8 cellular contexts compared by ENCODE assay signal in genomic region chr20:35284267-35284991, GRCh38. TPM values are rescaled to one million over a fixed set of nuclear protein-coding genes. Genes with fewer than 3 reads are reported as not detected.
DNase-seq lines count a peak whose midpoint lies in the region; ATAC-seq and TF ChIP-seq lines count a peak whose summit lies in the region.

Gene EIF6 (minus strand): TSS chr20:35284772. CDS start chr20:35284487, 285 bp downstream.

- TF ChIP-seq POLR2A in HCT116 (IDR thresholded peaks at IDR 0.05; ENCODE audit: borderline replicate concordance, extremely low read depth, insufficient read depth, insufficient read length), result peak; percentile 57
- peak in 1 of 2 donors; percentile 44 for TF ChIP-seq POLR2A in heart left ventricle (IDR thresholded peaks at IDR 0.05)
- peak; percentile 73 for TF ChIP-seq POLR2A in transverse colon (IDR thresholded peaks at IDR 0.05)

- H3K27ac ChIP-seq in HCT116 (ENCODE audit: low read depth, low read length), result peak within 1 kb of the TSS; percentile 88
- H3K27ac ChIP-seq in heart left ventricle, result peak within 1 kb of the TSS; percentile 24 to 86 (median 74)
- peak within 1 kb of the TSS; percentile 87 to 90 (median 89) for H3K27ac ChIP-seq in transverse colon

- TF ChIP-seq RAD21 in HCT116 (IDR thresholded peaks at IDR 0.05; ENCODE audit: low read depth), result no peak

- RAD21 ChIA-PET in HCT116 (lab: Charles Lee; ENCODE audit: low non-redundant PET in 1 of 2, low total read pairs in 2 of 2, uncharacterized antibody in 2 of 2, unreplicated experiment in 2 of 2), result interaction anchor here (0.6 to 0.9 kb wide), 4 partner anchors 11 to 170 kb away, joined by 3 to 4 read pairs (median 3); no protein-coding TSS in a partner anchor

- H4K20me1 ChIP-seq in HCT116 (ENCODE audit: insufficient read depth), result no peaks in the 10 kb centered on the region

- H3K79me2 ChIP-seq in HCT116 (ENCODE audit: insufficient read depth, low read length), result peaks cover 51% of the 10 kb centered on the region

- DNase-seq in ELR (ENCODE audit: low read depth) (peak; percentile 95), HCT116 (ENCODE audit: low read depth, low spot score) (peak; percentile 79), NCI-H1105 (lab: John Stamatoyannopoulos, UW) (peak; percentile 91), SW480 (ENCODE audit: low spot score) (peak; percentile 97), adipocyte (ENCODE audit: low read depth) (peak; percentile 92), heart left ventricle (peak; percentile 79 to 90 (median 86)), pons (ENCODE audit: low spot score) (peak; percentile 66), transverse colon (peak; percentile 89)

- H3K9ac ChIP-seq in HCT116 (ENCODE audit: low read length) (peak within 1 kb of the TSS; percentile 98), adipocyte (ENCODE audit: low read length) (peak within 1 kb of the TSS; percentile 97)

- H3K4me1 ChIP-seq in HCT116 (ENCODE audit: control insufficient read depth in 1 of 2, insufficient read depth in 2 of 2, low read length in 2 of 2) (peaks cover 8 to 28% of the 10 kb centered on the region in 2 experiments; a peak in 3 of 4 replicates), adipocyte (ENCODE audit: control insufficient read depth, insufficient read depth, low read length) (peaks cover 15% of the 10 kb centered on the region), heart left ventricle (peaks cover 5 to 24% (median 13%) of the 10 kb centered on the region in 12 donors), transverse colon (peaks cover 10 to 32% (median 21%) of the 10 kb centered on the region in 4 donors)

- TF ChIP-seq EP300 in transverse colon (IDR thresholded peaks at IDR 0.05; ENCODE audit: low read depth), result no peak

- H2AFZ ChIP-seq in HCT116 (ENCODE audit: low read depth, low read length, poor library complexity, severe bottlenecking), result peak within 1 kb of the TSS; percentile 40

- H3K27me3 ChIP-seq in HCT116 (ENCODE audit: insufficient read depth, low read length) (no peaks in the 10 kb centered on the region), adipocyte (replicated peaks; ENCODE audit: control insufficient read depth, insufficient read depth, low read length) (peaks cover 5% of the 10 kb centered on the region), heart left ventricle (no peaks in the 10 kb centered on the region), transverse colon (no peaks in the 10 kb centered on the region)

- no TSS peak for BruUV-seq in HCT116 (replicated peaks; lab: Mats Ljungman, UMichigan)

- no peaks in the 10 kb centered on the region for H3K9me2 ChIP-seq in HCT116 (ENCODE audit: insufficient read depth)

- H3K36me3 ChIP-seq in HCT116 (ENCODE audit: control insufficient read depth in 1 of 2, insufficient read depth in 2 of 2, low read length in 2 of 2), result peaks cover 13 to 28% of the 10 kb centered on the region in 2 experiments
- peaks cover 14% of the 10 kb centered on the region for H3K36me3 ChIP-seq in adipocyte (ENCODE audit: control insufficient read depth, insufficient read depth, low read length, severe bottlenecking)
- peaks cover 0 to 35% (median 16%) of the 10 kb centered on the region in 9 donors for H3K36me3 ChIP-seq in heart left ventricle
- peaks cover 0 to 11% (median 0%) of the 10 kb centered on the region in 4 donors for H3K36me3 ChIP-seq in transverse colon

- POLR2A ChIA-PET in HCT116 (lab: Charles Lee), result interaction anchor here (0.9 to 1.7 kb wide), 2 partner anchors 11 to 21 kb away, joined by 3 to 7 read pairs; no protein-coding TSS in a partner anchor

- peak; percentile 90 for ATAC-seq in HCT116
- peak; percentile 85 to 93 (median 92) for ATAC-seq in heart left ventricle

- H3K4me2 ChIP-seq in HCT116 (ENCODE audit: low read length), result peak within 1 kb of the TSS; percentile 84

- CTCF ChIA-PET in HCT116 (lab: Charles Lee), result interaction anchor here (1.0 to 1.8 kb wide), 6 partner anchors 18 to 412 kb away, joined by 3 to 8 read pairs (median 4); partner anchors contain the start of gene GGT7

- TF ChIP-seq CTCF in HCT116 (IDR thresholded peaks at IDR 0.05 in 2 of 3, conservative IDR thresholded peaks at IDR 0.05 in 1 of 3; ENCODE audit: borderline replicate concordance in 1 of 3, insufficient read depth in 1 of 3, low read depth in 2 of 3, low read length in 2 of 3), result no peak
- no peak for TF ChIP-seq CTCF in heart left ventricle (IDR thresholded peaks at IDR 0.05)
- no peak for TF ChIP-seq CTCF in transverse colon (IDR thresholded peaks at IDR 0.05)

- H3K9me3 ChIP-seq in HCT116 (ENCODE audit: control insufficient read depth in 1 of 2, insufficient read depth in 1 of 2, low read depth in 1 of 2, low read length in 2 of 2) (no peaks in the 10 kb centered on the region), adipocyte (ENCODE audit: control insufficient read depth, low read length) (no peaks in the 10 kb centered on the region), heart left ventricle (no peaks in the 10 kb centered on the region), transverse colon (no peaks in the 10 kb centered on the region)

- H3K4me3 ChIP-seq in HCT116 (replicated peaks in 1 of 2; ENCODE audit: low read depth in 1 of 2, low read length in 2 of 2), result peak within 1 kb of the TSS; percentile 96 to 100
- H3K4me3 ChIP-seq in adipocyte (ENCODE audit: low read length), result peak within 1 kb of the TSS; percentile 96
- peak within 1 kb of the TSS; percentile 63 to 99 (median 86) for H3K4me3 ChIP-seq in heart left ventricle
- H3K4me3 ChIP-seq in transverse colon, result peak within 1 kb of the TSS; percentile 74 to 95 (median 85)

- in situ Hi-C loops in transverse colon (cut with MboI; ENCODE audit: low pct_ligation_motif_present in 1 of 4, low pct_unique_long_range_greater_than_20kb in 1 of 4, low sequenced_read_pairs in 3 of 4), result no loop called here

- 1% methylated on average over 35 to 61 of the region's 61 CpGs for WGBS in heart left ventricle, 4 donors
- WGBS in transverse colon (ENCODE audit: low coverage in 1 of 2), 2 donors, result 0% methylated on average over 3 to 59 of the region's 61 CpGs

- intact Hi-C loops in HCT116 (cut with micrococcal nuclease) (no loop called here), heart left ventricle (cut with DNase I) (no loop called here), transverse colon (cut with DNase I; ENCODE audit: low total_unique reads) (no loop called here)

TF ChIP-seq in HCT116, 20 proteins besides CTCF, POLR2A, EP300 and RAD21:
- peak; percentile 96 for TF ChIP-seq SRF (IDR thresholded peaks at IDR 0.05; ENCODE audit: low read depth)
- TF ChIP-seq, protein P1, sequence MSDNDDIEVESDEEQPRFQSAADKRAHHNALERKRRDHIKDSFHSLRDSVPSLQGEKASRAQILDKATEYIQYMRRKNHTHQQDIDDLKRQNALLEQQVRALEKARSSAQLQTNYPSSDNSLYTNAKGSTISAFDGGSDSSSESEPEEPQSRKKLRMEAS (IDR thresholded peaks at IDR 0.05), result peak; percentile 79
- TF ChIP-seq SP1 (IDR thresholded peaks at IDR 0.05; ENCODE audit: low read depth), result no peak
- no peak for TF ChIP-seq SIN3A (IDR thresholded peaks at IDR 0.05; ENCODE audit: low read depth)
- peak; percentile 81; the same call in 1 of the 2 replicates for TF ChIP-seq ZFX (IDR thresholded peaks at IDR 0.05)
- peak; percentile 15 for TF ChIP-seq TCF7L2 (IDR thresholded peaks at IDR 0.05; ENCODE audit: borderline replicate concordance, extremely low read depth, insufficient read depth, insufficient read length)
- peak; percentile 85 for TF ChIP-seq POLR2AphosphoS5 (IDR thresholded peaks at IDR 0.05; ENCODE audit: low read depth, low read length)

RNA-seq across cellular contexts. Expression of gene EIF6, which starts in this region (rescaled TPM):
- total RNA-seq in HCT116 (2021; ENCODE audit: unreplicated experiment) (209 TPM), heart left ventricle (10 to 100 TPM; 27.5 to 65.0 (median 42.1) TPM), transverse colon (100 to 1,000 TPM in 2 of 4 donors, 10 to 100 TPM in 2; 54.9 to 168 (median 100) TPM)
- 265 and 299 TPM in 2 replicates for polyA plus RNA-seq in HCT116 (2012)
- polyA plus RNA-seq in heart left ventricle, result 100 to 1,000 TPM in 1 of 2 donors, 10 to 100 TPM in 1; 32.8 to 150 TPM

Comparison
In these comparisons a context has a peak if more than half of its experiments do, and no peak if none do; other contexts are left out.
1. Peak in every context shown above with its lines: DNase-seq, ATAC-seq, H3K4me3 ChIP-seq and H3K27ac ChIP-seq.